15 cellular contexts compared by ENCODE assay signal in the genomic region with DNA sequence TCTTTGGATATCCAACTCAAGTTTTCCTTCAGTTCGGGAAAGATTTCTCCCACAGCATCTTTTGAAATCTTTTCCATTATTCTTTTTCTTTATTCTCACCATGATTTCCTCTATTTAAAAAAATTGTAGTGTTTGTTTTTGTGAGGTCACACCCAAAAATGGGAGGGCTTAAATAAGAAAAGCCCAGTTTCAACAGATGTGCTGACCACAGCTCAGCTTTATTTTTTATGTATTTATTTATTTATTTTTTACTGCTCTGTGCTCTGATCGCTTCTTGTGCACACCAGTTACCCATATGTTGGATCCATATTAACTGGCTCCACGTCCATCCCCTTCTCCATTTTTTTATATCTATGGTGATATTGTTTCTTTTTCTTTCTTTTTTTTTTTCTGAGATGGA. TPM values are rescaled to one million over a fixed set of nuclear protein-coding genes. Genes with fewer than 3 reads are reported as not detected.
"Had no signal": no experiment of that assay in that cellular context is flagged by ENCODE, and none has a peak within 500 bp of the region (broad histone marks: within the 10 kb centered on the region; RNA-seq: fewer than 3 reads in every experiment).

No MANE protein-coding gene starts in this region.

- H3K4me1 ChIP-seq: colonic mucosa, psoas muscle, right lobe of liver had no signal

- H3K9me3 Mint-ChIP-seq: activated T-helper 2 cell treated with anti-CD3 and anti-CD28 coated beads, Interferon-gamma antibody, Interleukin-2, Interleukin-4, amounts not matched to agents 10 μg/mL and 5 μg/mL and 100 μg/mL, durations not matched to agents 14 hours and 24 hours and 36 hours; natural killer cell treated with Interleukin-12 subunit alpha and Interleukin-12 subunit beta and Interleukin-15 and Interleukin-18, amount 100 ng/mL, for 72 hours; stimulated activated naive CD8-positive, alpha-beta T cell treated with anti-CD3 and anti-CD28 coated beads, Interleukin-15, Interleukin-2, amounts not matched to agents 100 ng/mL and 50 ng/mL, for 24 hours; type B pancreatic cell had no signal

- H3K36me3 ChIP-seq: colonic mucosa, right lobe of liver, spleen had no signal

- DNase-seq: activated CD4-positive, alpha-beta T cell treated with anti-CD3 and anti-CD28 coated beads, Interleukin-2, amount 50 U/mL, for 4 hours; activated CD4-positive, CD25-positive, alpha-beta regulatory T cell treated with anti-CD3 and anti-CD28 coated beads, Interleukin-2, amount 50 U/mL, for 72 hours; activated naive CD4-positive, alpha-beta T cell treated with anti-CD3 and anti-CD28 coated beads, Interleukin-2, amount 50 U/mL, for 16 hours; colonic mucosa; glutamatergic neuron; hypothalamus; left ventricle myocardium superior; mesendoderm; psoas muscle; right lobe of liver; spleen had no signal

- H3K27ac Mint-ChIP-seq: activated T-helper 2 cell treated with anti-CD3 and anti-CD28 coated beads, Interferon-gamma antibody, Interleukin-2, Interleukin-4, amounts not matched to agents 10 μg/mL and 5 μg/mL and 100 μg/mL, durations not matched to agents 14 hours and 24 hours and 36 hours; natural killer cell treated with Interleukin-12 subunit alpha and Interleukin-12 subunit beta and Interleukin-15 and Interleukin-18, amount 100 ng/mL, for 72 hours; stimulated activated naive CD8-positive, alpha-beta T cell treated with anti-CD3 and anti-CD28 coated beads, Interleukin-15, Interleukin-2, amounts not matched to agents 100 ng/mL and 50 ng/mL, for 24 hours; type B pancreatic cell had no signal

- H3K27me3 ChIP-seq: colonic mucosa, right lobe of liver had no signal

- H3K36me3 Mint-ChIP-seq: natural killer cell treated with Interleukin-12 subunit alpha and Interleukin-12 subunit beta and Interleukin-15 and Interleukin-18, amount 100 ng/mL, for 72 hours had no signal

- H3K27ac ChIP-seq: colonic mucosa, psoas muscle, right lobe of liver, spleen had no signal

- H3K9me3 ChIP-seq: colonic mucosa, psoas muscle, right lobe of liver, spleen had no signal

- H3K4me3 Mint-ChIP-seq: natural killer cell treated with Interleukin-12 subunit alpha and Interleukin-12 subunit beta and Interleukin-15 and Interleukin-18, amount 100 ng/mL, for 72 hours; stimulated activated naive CD8-positive, alpha-beta T cell treated with anti-CD3 and anti-CD28 coated beads, Interleukin-15, Interleukin-2, amounts not matched to agents 100 ng/mL and 50 ng/mL, for 24 hours; type B pancreatic cell had no signal

- H3K4me3 ChIP-seq: colonic mucosa, psoas muscle, right lobe of liver, spleen had no signal

- ATAC-seq: natural killer cell treated with Interleukin-12 subunit alpha and Interleukin-12 subunit beta and Interleukin-15 and Interleukin-18, amount 100 ng/mL, for 72 hours; psoas muscle; right lobe of liver had no signal

RNA-seq across cellular contexts. Expression of a gene that starts 20.3 kb away (rescaled TPM):
- total RNA-seq: activated T-helper 2 cell treated with anti-CD3 and anti-CD28 coated beads, Interferon-gamma antibody, Interleukin-2, Interleukin-4, amounts not matched to agents 10 μg/mL and 5 μg/mL and 100 μg/mL, durations not matched to agents 14 hours and 24 hours and 36 hours had no signal
